ENCODE assay signal across 14 cellular contexts in genomic region chr5:10262995-10263394, GRCh38.
"Had no signal": no experiment of that assay in that cellular context is flagged by ENCODE, and none has a peak within 500 bp of the region (broad histone marks: within the 10 kb centered on the region; RNA-seq: fewer than 3 reads in every experiment).

No MANE protein-coding gene starts in this region.

- H3K27me3 ChIP-seq: colonic mucosa, esophagus squamous epithelium, tibial artery, upper lobe of right lung, vagina had no signal

- H3K4me3 ChIP-seq: colonic mucosa, esophagus squamous epithelium, tibial artery, upper lobe of right lung, vagina had no signal

- H3K9me3 Mint-ChIP-seq: naive thymus-derived CD4-positive, alpha-beta T cell had no signal

- H3K27me3 Mint-ChIP-seq: naive thymus-derived CD4-positive, alpha-beta T cell had no signal

- H3K9me3 ChIP-seq: colonic mucosa, esophagus squamous epithelium, tibial artery, upper lobe of right lung, vagina had no signal

- ATAC-seq: left colon; naive thymus-derived CD4-positive, alpha-beta T cell; upper lobe of right lung had no signal

- DNase-seq: colonic mucosa; dermis blood vessel endothelial cell; esophagus squamous epithelium; foreskin fibroblast; hippocampal formation; left colon; mammary epithelial cell; naive thymus-derived CD4-positive, alpha-beta T cell; small intestine; stimulated activated CD4-positive, alpha-beta T cell treated with anti-CD3 and anti-CD28 coated beads, Interleukin-12 subunit alpha, Interleukin-12 subunit beta, amount 100 ng/mL, for 4 hours; stimulated activated naive CD4-positive, alpha-beta T cell treated with Interleukin-2 at 50 U/mL for 16 hours; tibial artery; upper lobe of right lung had no signal

- H3K4me1 ChIP-seq: colonic mucosa, tibial artery, upper lobe of right lung, vagina had no signal

- H3K4me3 Mint-ChIP-seq: naive thymus-derived CD4-positive, alpha-beta T cell had no signal

- H3K27ac ChIP-seq: colonic mucosa, esophagus squamous epithelium, tibial artery, upper lobe of right lung, vagina had no signal
